ENCODE assay signal across 9 cellular contexts in the genomic region with DNA sequence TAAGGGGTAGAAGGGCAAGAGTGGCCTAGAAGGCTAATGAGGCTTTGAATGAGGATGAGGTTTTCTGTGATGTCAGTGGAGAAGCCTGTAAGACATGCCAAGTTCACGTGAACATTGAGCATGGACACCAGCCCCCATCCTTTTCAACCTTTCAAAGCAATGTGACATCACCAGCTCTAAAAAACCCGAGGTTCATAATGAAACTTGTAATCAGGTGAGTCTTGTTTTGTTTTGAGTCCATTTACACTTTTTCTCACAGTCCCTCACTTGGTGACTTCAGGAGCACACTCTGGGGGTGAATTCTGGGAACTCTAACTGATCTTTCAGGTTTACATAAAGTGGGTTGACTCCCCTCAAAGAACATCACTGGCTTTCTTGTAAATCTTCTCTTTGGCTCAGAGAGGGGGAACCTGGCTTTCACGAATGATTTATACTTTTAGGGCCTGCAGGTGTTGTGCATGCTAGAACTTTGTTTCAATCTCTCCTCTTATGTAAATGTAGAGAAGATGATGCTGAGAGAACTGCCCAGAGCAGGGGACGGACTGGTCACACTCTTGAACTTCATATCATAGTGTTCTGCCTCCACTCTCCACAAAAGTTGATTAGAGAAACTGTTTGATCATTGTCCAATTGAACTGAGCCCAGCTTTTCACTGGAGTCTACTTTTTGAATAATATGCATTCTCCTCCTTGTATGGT.
DNase-seq lines count a peak whose midpoint lies in the region; ATAC-seq and TF ChIP-seq lines count a peak whose summit lies in the region.
"Had no signal": no experiment of that assay in that cellular context is flagged by ENCODE, and none has a peak within 500 bp of the region (broad histone marks: within the 10 kb centered on the region; RNA-seq: fewer than 3 reads in every experiment).

No MANE protein-coding gene starts in this region.

- peaks cover 94% of the 10 kb centered on the region for H3K4me1 Mint-ChIP-seq in activated T-helper 1 cell treated with anti-CD3 and anti-CD28 coated beads, Interleukin-12 subunit alpha, Interleukin-12 subunit beta, Interleukin-2, Interleukin-4 antibody, amounts not matched to agents 30 ng/mL and 10 ng/mL and 1 ng/mL, durations not matched to agents 14 hours and 24 hours and 36 hours (ENCODE audit: low read depth)

- intact Hi-C loops in activated T-helper 1 cell treated with anti-CD3 and anti-CD28 coated beads, Interleukin-12 subunit alpha, Interleukin-12 subunit beta, Interleukin-2, Interleukin-4 antibody, amounts not matched to agents 30 ng/mL and 10 ng/mL and 1 ng/mL, durations not matched to agents 14 hours and 24 hours and 36 hours (cut with micrococcal nuclease) = loop anchor here (1.0 to 5.0 kb wide), 8 partner anchors 10 to 337 kb away; no protein-coding TSS in a partner anchor
- intact Hi-C loops in right cardiac atrium (cut with DNase I) = no loop called here
- intact Hi-C loops in posterior vena cava (cut with DNase I) = no loop called here

- WGBS in right cardiac atrium = 70% methylated on average over 4 of the region's 4 CpGs

- no peaks in the 10 kb centered on the region for H3K4me1 ChIP-seq in right cardiac atrium (ENCODE audit: control insufficient read depth, insufficient read depth, low read length)

- peak overlapping the region; percentile 94 for H3K27ac Mint-ChIP-seq in activated T-helper 1 cell treated with anti-CD3 and anti-CD28 coated beads, Interleukin-12 subunit alpha, Interleukin-12 subunit beta, Interleukin-2, Interleukin-4 antibody, amounts not matched to agents 30 ng/mL and 10 ng/mL and 1 ng/mL, durations not matched to agents 14 hours and 24 hours and 36 hours

- ATAC-seq in GM19463 (IDR thresholded peaks at IDR 0.05; ENCODE audit: unreplicated experiment) (peak; percentile 89), HG03103 (IDR thresholded peaks at IDR 0.05; ENCODE audit: low read depth, unreplicated experiment) (peak; percentile 88), right cardiac atrium (no peak), left lobe of liver (no peak)

- H3K36me3 Mint-ChIP-seq in activated T-helper 1 cell treated with anti-CD3 and anti-CD28 coated beads, Interleukin-12 subunit alpha, Interleukin-12 subunit beta, Interleukin-2, Interleukin-4 antibody, amounts not matched to agents 30 ng/mL and 10 ng/mL and 1 ng/mL, durations not matched to agents 14 hours and 24 hours and 36 hours (ENCODE audit: low read depth) = peaks cover 31% of the 10 kb centered on the region

- no peak overlapping the region for H3K27ac ChIP-seq in right cardiac atrium (ENCODE audit: low read length)

- no peaks in the 10 kb centered on the region for H3K9me3 ChIP-seq in right cardiac atrium (ENCODE audit: control insufficient read depth, low read length)

- no peaks in the 10 kb centered on the region for H3K27me3 Mint-ChIP-seq in activated T-helper 1 cell treated with anti-CD3 and anti-CD28 coated beads, Interleukin-12 subunit alpha, Interleukin-12 subunit beta, Interleukin-2, Interleukin-4 antibody, amounts not matched to agents 30 ng/mL and 10 ng/mL and 1 ng/mL, durations not matched to agents 14 hours and 24 hours and 36 hours (ENCODE audit: insufficient read depth)

- DNase-seq in GM06990 (ENCODE audit: extremely low read depth, insufficient read length) = peak; percentile 67
- peak; percentile 70 for DNase-seq in activated T-helper 1 cell treated with anti-CD3 and anti-CD28 coated beads, Interleukin-12 subunit alpha, Interleukin-12 subunit beta, Interleukin-2, Interleukin-4 antibody, amounts not matched to agents 30 ng/mL and 10 ng/mL and 1 ng/mL, durations not matched to agents 14 hours and 24 hours and 36 hours (ENCODE audit: low spot score)
- no peak for DNase-seq in right cardiac atrium
- DNase-seq in COLO668 (lab: John Stamatoyannopoulos, UW; ENCODE audit: unreplicated experiment) = no peak
- DNase-seq in posterior vena cava (ENCODE audit: low spot score) = no peak
- DNase-seq in left lobe of liver (ENCODE audit: low spot score) = no peak
- DNase-seq: substantia nigra had no signal

- no peak for TF ChIP-seq CTCF in GM06990 (IDR thresholded peaks at IDR 0.05; ENCODE audit: insufficient read depth, low read length, poor library complexity, severe bottlenecking)

- peaks cover 24% of the 10 kb centered on the region for H3K9me3 Mint-ChIP-seq in activated T-helper 1 cell treated with anti-CD3 and anti-CD28 coated beads, Interleukin-12 subunit alpha, Interleukin-12 subunit beta, Interleukin-2, Interleukin-4 antibody, amounts not matched to agents 30 ng/mL and 10 ng/mL and 1 ng/mL, durations not matched to agents 14 hours and 24 hours and 36 hours

- H3K27me3 ChIP-seq in GM06990 (replicated peaks; ENCODE audit: control insufficient read depth, insufficient read depth, low read length) (no peaks in the 10 kb centered on the region), right cardiac atrium (ENCODE audit: control insufficient read depth, insufficient read depth) (no peaks in the 10 kb centered on the region)

- peak overlapping the region; percentile 59 for H3K4me3 Mint-ChIP-seq in activated T-helper 1 cell treated with anti-CD3 and anti-CD28 coated beads, Interleukin-12 subunit alpha, Interleukin-12 subunit beta, Interleukin-2, Interleukin-4 antibody, amounts not matched to agents 30 ng/mL and 10 ng/mL and 1 ng/mL, durations not matched to agents 14 hours and 24 hours and 36 hours

- no peaks in the 10 kb centered on the region for H3K36me3 ChIP-seq in GM06990 (ENCODE audit: control insufficient read depth, insufficient read depth, low read length)

- H3K4me3 ChIP-seq in GM06990 (replicated peaks; ENCODE audit: low read depth, low read length) (no peak overlapping the region), right cardiac atrium (ENCODE audit: low read length) (no peak overlapping the region)

Comparison
In these comparisons a context has a peak if more than half of its experiments do, and no peak if none do; other contexts are left out.
1. DNase-seq: peak in GM06990 (single experiment) and activated T-helper 1 cell treated with anti-CD3 and anti-CD28 coated beads, Interleukin-12 subunit alpha, Interleukin-12 subunit beta, Interleukin-2, Interleukin-4 antibody, amounts not matched to agents 30 ng/mL and 10 ng/mL and 1 ng/mL, durations not matched to agents 14 hours and 24 hours and 36 hours (single experiment); none in right cardiac atrium (0 of 3), COLO668 (single experiment), posterior vena cava (single experiment) and left lobe of liver (single experiment).
2. ATAC-seq: peak in GM19463 (single experiment) and HG03103 (single experiment); none in right cardiac atrium (0 of 2) and left lobe of liver (single experiment).